ENCODE assay signal across 12 cellular contexts in the genomic region with DNA sequence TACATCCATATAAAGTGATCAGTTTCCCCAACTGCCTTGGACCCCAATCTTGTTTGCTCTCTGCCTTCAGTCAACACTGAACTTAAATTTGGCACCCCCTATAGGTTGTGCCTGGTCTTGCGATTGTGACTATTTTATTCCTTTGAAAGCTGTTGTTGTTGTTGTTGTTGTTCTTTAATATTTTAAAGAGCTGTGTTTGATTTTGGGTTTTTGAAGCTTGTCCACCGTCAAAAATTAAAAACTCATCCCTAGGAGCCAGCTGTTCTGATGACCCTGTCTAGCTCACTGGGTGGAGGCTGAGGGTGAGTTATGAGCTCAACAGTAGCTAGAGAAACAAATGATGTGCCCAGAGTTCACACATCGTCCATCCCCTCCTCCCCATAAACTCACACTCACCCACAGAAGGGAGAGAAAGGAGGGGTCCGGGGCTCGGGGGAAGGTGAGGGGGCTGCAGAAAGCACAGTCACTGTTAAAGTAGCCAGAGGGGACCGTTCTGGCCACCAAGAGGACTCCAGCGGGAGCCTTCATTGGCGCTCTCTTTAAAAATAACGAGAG. TPM values are rescaled to one million over a fixed set of nuclear protein-coding genes. Genes with fewer than 3 reads are reported as not detected.
A peak's percentile ranks its signal among the peaks of the same experiment; 100 is the strongest.
DNase-seq lines count a peak whose midpoint lies in the region; ATAC-seq, FAIRE-seq and TF ChIP-seq lines count a peak whose summit lies in the region.
"Had no signal": no experiment of that assay in that cellular context is flagged by ENCODE, and none has a peak within 500 bp of the region (broad histone marks: within the 10 kb centered on the region; RNA-seq: fewer than 3 reads in every experiment).

No MANE protein-coding gene starts in this region.

- H3K27me3 ChIP-seq in brain microvascular endothelial cell (replicated peaks) (peaks cover 95% of the 10 kb centered on the region), pancreas (peaks cover 0 to 72% (median 20%) of the 10 kb centered on the region in 4 donors)

- TF ChIP-seq CTCF in LNCAP (IDR thresholded peaks at IDR 0.05) (peak; percentile 45; the same call in 1 of the 2 replicates), brain microvascular endothelial cell (IDR thresholded peaks at IDR 0.05; ENCODE audit: low read depth, low read length, missing control alignments) (peak; percentile 56), pancreas (IDR thresholded peaks at IDR 0.05) (peak in 3 of 4 donors; percentile 18 to 25 (median 24))

- no peaks in the 10 kb centered on the region for H3K36me3 ChIP-seq in brain microvascular endothelial cell (replicated peaks)
- no peaks in the 10 kb centered on the region for H3K36me3 ChIP-seq in pancreas

- peaks cover 2% of the 10 kb centered on the region for H3K9me3 Mint-ChIP-seq in activated CD4-positive, alpha-beta T cell treated with anti-CD3 and anti-CD28 coated beads for 36 hours (ENCODE audit: low read depth)
- H3K9me3 Mint-ChIP-seq in activated T-cell treated with anti-CD3 and anti-CD28 coated beads, Interleukin-2, amount 50 U/mL, for 4 hours, result peaks cover 10% of the 10 kb centered on the region

- FAIRE-seq in pancreas (lab: Jason Lieb, UNC), result no peak

- 9 to 11% methylated on average over 9 of the region's 9 CpGs for WGBS in pancreas, 2 donors

- H3K36me3 Mint-ChIP-seq in activated CD4-positive, alpha-beta T cell treated with anti-CD3 and anti-CD28 coated beads for 36 hours (ENCODE audit: low read depth), result peaks cover 14% of the 10 kb centered on the region
- H3K36me3 Mint-ChIP-seq in activated T-cell treated with anti-CD3 and anti-CD28 coated beads, Interleukin-2, amount 50 U/mL, for 4 hours (ENCODE audit: insufficient read depth), result peaks cover 1% of the 10 kb centered on the region

- CTCF ChIA-PET in activated CD4-positive, alpha-beta T cell treated with anti-CD3 and anti-CD28 coated beads for 36 hours (lab: Charles Lee), result interaction anchor here (0.6 to 1.0 kb wide), 8 partner anchors 9 to 1029 kb away, joined by 3 to 6 read pairs (median 3); no protein-coding TSS in a partner anchor

- H3K27me3 Mint-ChIP-seq in activated CD4-positive, alpha-beta T cell treated with anti-CD3 and anti-CD28 coated beads for 36 hours, result peaks cover 76% of the 10 kb centered on the region
- H3K27me3 Mint-ChIP-seq in activated T-cell treated with anti-CD3 and anti-CD28 coated beads, Interleukin-2, amount 50 U/mL, for 4 hours (ENCODE audit: low read depth), result peaks cover 88% of the 10 kb centered on the region

- DNase-seq in ELF-1 (ENCODE audit: low read depth, low spot score) (peak; percentile 50), brain microvascular endothelial cell (no peak), pancreas (no peak), NCI-H128 (lab: John Stamatoyannopoulos, UW; ENCODE audit: unreplicated experiment) (no peak)
- DNase-seq in activated CD4-positive, alpha-beta T cell treated with anti-CD3 and anti-CD28 coated beads for 36 hours, result no peak
- DNase-seq in activated T-cell treated with anti-CD3 and anti-CD28 coated beads, Interleukin-2, amount 50 U/mL, for 4 hours, result no peak
- DNase-seq: activated CD4-positive, CD25-positive, alpha-beta regulatory T cell; aorta had no signal

- H3K4me1 Mint-ChIP-seq in activated CD4-positive, alpha-beta T cell treated with anti-CD3 and anti-CD28 coated beads for 36 hours, result peaks cover 14% of the 10 kb centered on the region
- H3K4me1 Mint-ChIP-seq in activated T-cell treated with anti-CD3 and anti-CD28 coated beads, Interleukin-2, amount 50 U/mL, for 4 hours (ENCODE audit: low read depth), result peaks cover 16% of the 10 kb centered on the region

- in situ Hi-C loops in brain microvascular endothelial cell (cut with HindIII; ENCODE audit: low pct_ligation_motif_present, low sequenced_read_pairs), result loop anchor here (25.0 kb wide), 1 partner anchor 848 kb away; a partner anchor contains a TSS

- no peak overlapping the region for H3K27ac ChIP-seq in brain microvascular endothelial cell
- H3K27ac ChIP-seq in pancreas, result peak overlapping the region; percentile 27 to 94 (median 58)
- H3K27ac ChIP-seq: HL-60 had no signal

- no peak overlapping the region for H3K27ac Mint-ChIP-seq in activated CD4-positive, alpha-beta T cell treated with anti-CD3 and anti-CD28 coated beads for 36 hours

- H3K9me3 ChIP-seq in pancreas, result no peaks in the 10 kb centered on the region

- no peaks in the 10 kb centered on the region for H3K4me1 ChIP-seq in pancreas

- POLR2A ChIA-PET in activated CD4-positive, alpha-beta T cell treated with anti-CD3 and anti-CD28 coated beads for 36 hours (lab: Charles Lee), result no interaction called here

- intact Hi-C loops in pancreas (cut with DNase I), result no loop called here
- intact Hi-C loops in activated CD4-positive, alpha-beta T cell treated with anti-CD3 and anti-CD28 coated beads for 36 hours (cut with DNase I, micrococcal nuclease), result loop anchor here (5.0 to 10.0 kb wide), 4 partner anchors 233 to 1626 kb away; a partner anchor contains a TSS

- no peak for ATAC-seq in pancreas
- no peak for ATAC-seq in GM21526 (IDR thresholded peaks at IDR 0.05; ENCODE audit: low FRiP score, unreplicated experiment)
- no peak for ATAC-seq in activated CD4-positive, alpha-beta T cell treated with anti-CD3 and anti-CD28 coated beads for 36 hours
- no peak for ATAC-seq in activated T-cell treated with anti-CD3 and anti-CD28 coated beads, Interleukin-2, amount 50 U/mL, for 4 hours

- H3K4me3 Mint-ChIP-seq in activated CD4-positive, alpha-beta T cell treated with anti-CD3 and anti-CD28 coated beads for 36 hours, result no peak overlapping the region
- no peak overlapping the region for H3K4me3 Mint-ChIP-seq in activated T-cell treated with anti-CD3 and anti-CD28 coated beads, Interleukin-2, amount 50 U/mL, for 4 hours

- H3K4me3 ChIP-seq in brain microvascular endothelial cell (ENCODE audit: low read depth, low read length) (no peak overlapping the region), pancreas (peak overlapping the region in 2 of 4 donors; percentile 44 to 53)
- H3K4me3 ChIP-seq: lung had no signal

RNA-seq across cellular contexts. Expression of a gene that starts 4.0 kb away (rescaled TPM):
- total RNA-seq in pancreas, result 1 to 10 TPM; 3.1 to 6.0 (median 4.1) TPM
- 1 to 10 TPM; 1.5 to 4.5 TPM for polyA plus RNA-seq in pancreas
- total RNA-seq in activated CD4-positive, alpha-beta T cell treated with anti-CD3 and anti-CD28 coated beads for 36 hours, result not detected
- total RNA-seq in activated T-cell treated with anti-CD3 and anti-CD28 coated beads, Interleukin-2, amount 50 U/mL, for 4 hours, result not detected
- total RNA-seq: lung had no signal
- polyA plus RNA-seq: aorta, lung had no signal

Comparison
In these comparisons a context has a peak if more than half of its experiments do, and no peak if none do; other contexts are left out.
1. intact Hi-C loops: an anchor here in activated CD4-positive, alpha-beta T cell treated with anti-CD3 and anti-CD28 coated beads for 36 hours (5.0 to 10.0 kb wide); none called in pancreas.